Comparison of ENCODE assay signal across 8 cellular contexts in genomic region chr21:42878993-42879787, GRCh38. TPM values are rescaled to one million over a fixed set of nuclear protein-coding genes. Genes with fewer than 3 reads are reported as not detected.
A peak's percentile ranks its signal among the peaks of the same experiment; 100 is the strongest.
DNase-seq lines count a peak whose midpoint lies in the region; ATAC-seq, FAIRE-seq and TF ChIP-seq lines count a peak whose summit lies in the region.

WDR4 (minus strand) TSS chr21:42879539; CDS start chr21:42879495, 44 bp downstream.

- H3K9me3 ChIP-seq in ovary (no peaks in the 10 kb centered on the region), thyroid gland (no peaks in the 10 kb centered on the region)

- intact Hi-C loops in Right ventricle myocardium inferior (cut with DNase I) = no loop called here
- intact Hi-C loops in ovary (cut with DNase I) = no loop called here
- intact Hi-C loops in thyroid gland (cut with DNase I) = no loop called here

- peak; percentile 99 for FAIRE-seq in GM12891 (lab: Jason Lieb, UNC)

- H3K4me1 ChIP-seq in ovary (ENCODE audit: insufficient read depth) = peaks cover 2% of the 10 kb centered on the region
- peaks cover 10 to 17% of the 10 kb centered on the region in 2 donors for H3K4me1 ChIP-seq in thyroid gland

- TF ChIP-seq CTCF in ovary (IDR thresholded peaks at IDR 0.05) (peak in 1 of 3 donors; percentile 6), thyroid gland (IDR thresholded peaks at IDR 0.05) (peak in 1 of 6 experiments; percentile 21)

- H3K27me3 ChIP-seq in ovary (no peaks in the 10 kb centered on the region), thyroid gland (no peaks in the 10 kb centered on the region)

- 0 to 1% (median 0%) methylated on average over 66 to 80 of the region's 80 CpGs for WGBS in ovary, 3 donors
- 0% methylated on average over 16 of the region's 80 CpGs for WGBS in thyroid gland, 2 donors

- H3K36me3 ChIP-seq in ovary (no peaks in the 10 kb centered on the region), thyroid gland (peaks cover 0 to 12% of the 10 kb centered on the region in 2 donors)

- peak; percentile 97 for DNase-seq in GM12891 (ENCODE audit: insufficient read length, low spot score)
- peak; percentile 92 for DNase-seq in NCI-H1417 treated with DMSO at 0.1 percent for 48 hours (lab: John Stamatoyannopoulos, UW)
- DNase-seq in SW 1271 (lab: John Stamatoyannopoulos, UW) = peak; percentile 47 to 87
- DNase-seq in activated naive CD8-positive, alpha-beta T cell treated with anti-CD3 and anti-CD28 coated beads, Interleukin-2, amount 50 U/mL, for 16 hours (ENCODE audit: low read depth, low spot score) = peak; percentile 97
- peak; percentile 98 for DNase-seq in Right ventricle myocardium inferior (ENCODE audit: missing footprints)
- peak; percentile 97 to 99 (median 98) for DNase-seq in ovary
- DNase-seq in thyroid gland = peak; percentile 96 to 98

- peak within 1 kb of the TSS; percentile 100 for H3K4me3 ChIP-seq in ovary
- H3K4me3 ChIP-seq in thyroid gland (replicated peaks in 1 of 3) = peak within 1 kb of the TSS; percentile 22 to 94 (median 80)

- TF ChIP-seq POLR2A in GM12891 (IDR thresholded peaks at IDR 0.05; ENCODE audit: low read depth, low read length) (peak; percentile 98), ovary (IDR thresholded peaks at IDR 0.05) (peak; percentile 83), thyroid gland (IDR thresholded peaks at IDR 0.05) (peak in 1 of 2 donors; percentile 88)

- ATAC-seq in HG02798 (IDR thresholded peaks at IDR 0.05; ENCODE audit: poor library complexity, unreplicated experiment) = peak; percentile 91
- ATAC-seq in Right ventricle myocardium inferior = peak; percentile 99

- peak within 1 kb of the TSS; percentile 55 to 76 for H3K27ac ChIP-seq in ovary
- H3K27ac ChIP-seq in thyroid gland = peak within 1 kb of the TSS; percentile 14 to 54 (median 53)

- TF ChIP-seq EP300 in ovary (IDR thresholded peaks at IDR 0.05) = no peak

TF ChIP-seq in GM12891, 5 proteins besides CTCF, POLR2A, EP300 and RAD21:
- TF ChIP-seq SPI1 (IDR thresholded peaks at IDR 0.05; ENCODE audit: low read depth, low read length) (peak; percentile 38; the same call in 1 of the 2 replicates), POLR2AphosphoS5 (IDR thresholded peaks at IDR 0.05; ENCODE audit: low read depth, low read length) (peak; percentile 99), POU2F2 (IDR thresholded peaks at IDR 0.05; ENCODE audit: low read depth, low read length) (peak; percentile 57), PAX5 (IDR thresholded peaks at IDR 0.05; ENCODE audit: insufficient read depth, low read length, severe bottlenecking) (no peak), TAF1 (IDR thresholded peaks at IDR 0.05; ENCODE audit: low read depth, low read length) (peak; percentile 99)

RNA-seq across cellular contexts. Expression of gene WDR4, which starts in this region (rescaled TPM):
- polyA plus RNA-seq in GM12891 (2012; ENCODE audit: low read depth, missing spikeins) = 10.5 TPM
- total RNA-seq in Right ventricle myocardium inferior (6.5 TPM), ovary (10 to 100 TPM in 6 of 7 donors, 1 to 10 TPM in 1; 6.0 to 33.1 (median 16.6) TPM), thyroid gland (10 to 100 TPM in 2 of 4 donors, 1 to 10 TPM in 2; 8.1 to 13.2 (median 10.9) TPM)
- 1 to 10 TPM; 3.2 to 9.3 TPM for polyA plus RNA-seq in ovary

Comparison
In these comparisons a context has a peak if more than half of its experiments do, and no peak if none do; other contexts are left out.
1. Peak in every context shown above with its lines: DNase-seq, ATAC-seq, H3K4me3 ChIP-seq and H3K27ac ChIP-seq.